8 cellular contexts compared by ENCODE assay signal in the genomic region with DNA sequence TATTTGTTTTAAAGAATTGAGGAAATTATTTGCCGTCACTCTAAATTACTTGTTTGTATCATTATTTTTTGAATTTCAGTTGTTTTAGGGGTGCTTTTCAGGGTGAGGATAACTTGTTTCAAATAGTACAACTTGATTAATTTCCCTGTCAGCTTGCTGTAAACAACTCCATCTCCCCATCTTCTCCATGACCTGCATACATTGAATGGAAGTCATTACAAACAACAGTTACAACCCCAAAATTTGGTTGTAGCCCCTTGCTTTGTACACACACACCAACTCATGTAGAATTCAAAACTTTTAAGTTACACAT. TPM values are rescaled to one million over a fixed set of nuclear protein-coding genes. Genes with fewer than 3 reads are reported as not detected.
DNase-seq lines count a peak whose midpoint lies in the region; ATAC-seq and TF ChIP-seq lines count a peak whose summit lies in the region.

No MANE protein-coding gene starts in this region.

- peaks cover 5 to 7% of the 10 kb centered on the region in 2 experiments; a peak in 3 of 4 replicates for H3K4me1 ChIP-seq in SK-N-SH (ENCODE audit: control insufficient read depth in 1 of 2, insufficient read depth in 2 of 2, low read depth in 1 of 2, low read length in 1 of 2)
- H3K4me1 ChIP-seq in SJCRH30: peaks cover 33% of the 10 kb centered on the region
- peaks cover 11 to 26% (median 12%) of the 10 kb centered on the region in 3 donors for H3K4me1 ChIP-seq in esophagus squamous epithelium
- H3K4me1 ChIP-seq in smooth muscle cell (ENCODE audit: low read depth): peaks cover 22% of the 10 kb centered on the region

- TF ChIP-seq CTCF in SK-N-SH (IDR thresholded peaks at IDR 0.05) (no peak), esophagus squamous epithelium (IDR thresholded peaks at IDR 0.05) (no peak), smooth muscle cell (IDR thresholded peaks at IDR 0.05; ENCODE audit: borderline replicate concordance, insufficient read depth, poor library complexity, severe bottlenecking) (no peak)

- 77% methylated on average over 1 of the region's 1 CpG for WGBS in SK-N-SH (ENCODE audit: low lambda C conversion rate)
- 76 to 82% methylated on average over 1 of the region's 1 CpG for WGBS in esophagus squamous epithelium, 2 donors
- WGBS in smooth muscle cell (ENCODE audit: low lambda C conversion rate): 89% methylated on average over 1 of the region's 1 CpG

- no peaks in the 10 kb centered on the region; the same call in 1 of the 2 replicates for H3K9me2 ChIP-seq in SK-N-SH

- DNase-seq in SK-N-SH (no peak), SJCRH30 (no peak), esophagus squamous epithelium (lab: John Stamatoyannopoulos, UW) (no peak), smooth muscle cell (lab: John Stamatoyannopoulos, UW; ENCODE audit: unreplicated experiment) (no peak), NCI-H69 (lab: John Stamatoyannopoulos, UW) (no peak)

- peaks cover 14 to 34% of the 10 kb centered on the region in 2 experiments for H3K36me3 ChIP-seq in SK-N-SH (replicated peaks in 1 of 2; ENCODE audit: control insufficient read depth in 1 of 2, insufficient read depth in 2 of 2, low read length in 1 of 2)
- peaks cover 24% of the 10 kb centered on the region for H3K36me3 ChIP-seq in SJCRH30
- H3K36me3 ChIP-seq in esophagus squamous epithelium: peaks cover 0 to 19% (median 0%) of the 10 kb centered on the region in 3 donors
- H3K36me3 ChIP-seq in smooth muscle cell (ENCODE audit: low read depth): peaks cover 6% of the 10 kb centered on the region

- no peak overlapping the region for H3K27ac ChIP-seq in SK-N-SH (ENCODE audit: low read depth in 2 of 2, low read length in 1 of 2)
- no peak overlapping the region for H3K27ac ChIP-seq in SJCRH30
- H3K27ac ChIP-seq in esophagus squamous epithelium: peak overlapping the region in 1 of 4 donors; percentile 89
- no peak overlapping the region for H3K27ac ChIP-seq in smooth muscle cell (ENCODE audit: low read depth)

- no peak overlapping the region for H3K9ac ChIP-seq in SK-N-SH
- H3K9ac ChIP-seq in smooth muscle cell (ENCODE audit: low read depth): no peak overlapping the region

- H3K27me3 ChIP-seq in SK-N-SH (ENCODE audit: insufficient read depth) (no peaks in the 10 kb centered on the region), SJCRH30 (no peaks in the 10 kb centered on the region), esophagus squamous epithelium (no peaks in the 10 kb centered on the region), smooth muscle cell (ENCODE audit: low read depth) (no peaks in the 10 kb centered on the region)

- H3K79me2 ChIP-seq in SK-N-SH (ENCODE audit: insufficient read depth) (peaks cover 18% of the 10 kb centered on the region), smooth muscle cell (ENCODE audit: low read depth) (peaks cover 28% of the 10 kb centered on the region)

- H3K9me3 ChIP-seq in SK-N-SH (no peaks in the 10 kb centered on the region), SJCRH30 (replicated peaks) (no peaks in the 10 kb centered on the region), esophagus squamous epithelium (no peaks in the 10 kb centered on the region), smooth muscle cell (replicated peaks; ENCODE audit: low read depth) (no peaks in the 10 kb centered on the region)

- H3K4me2 ChIP-seq in SK-N-SH: peak overlapping the region; percentile 75
- H3K4me2 ChIP-seq in smooth muscle cell: peak overlapping the region; percentile 90

- no peak for TF ChIP-seq RAD21 in SK-N-SH (IDR thresholded peaks at IDR 0.05; ENCODE audit: low read length)

- no peak for TF ChIP-seq POLR2A in esophagus squamous epithelium (IDR thresholded peaks at IDR 0.05)

- H3F3A ChIP-seq in SK-N-SH (replicated peaks; ENCODE audit: insufficient read depth) (peaks cover 8% of the 10 kb centered on the region), smooth muscle cell (ENCODE audit: low read depth) (peaks cover 3% of the 10 kb centered on the region)

- CTCF ChIA-PET in SK-N-SH (lab: Yijun Ruan, JAX): no interaction called here

- ATAC-seq in SK-N-SH treated with all-trans-retinoic acid at 6 μM for 48 hours (no peak), GM21515 (IDR thresholded peaks at IDR 0.05; ENCODE audit: unreplicated experiment) (no peak), HG02870 (IDR thresholded peaks at IDR 0.05; ENCODE audit: unreplicated experiment) (no peak)

- POLR2A ChIA-PET in SK-N-SH (lab: Yijun Ruan, JAX): no interaction called here

- TF ChIP-seq EP300 in SK-N-SH (IDR thresholded peaks at IDR 0.05; ENCODE audit: borderline replicate concordance in 1 of 2, low read depth in 1 of 2, low read length in 1 of 2): no peak

- H3K4me3 ChIP-seq in SK-N-SH (ENCODE audit: low read depth in 2 of 2, low read length in 1 of 2) (peak overlapping the region in 1 of 2 experiments; percentile 90; a peak in 2 of 4 replicates), SJCRH30 (peak overlapping the region; percentile 73; the same call in 1 of the 2 replicates), esophagus squamous epithelium (peak overlapping the region in 3 of 4 donors; percentile 60 to 90 (median 66)), smooth muscle cell (peak overlapping the region; percentile 83)

- intact Hi-C loops in esophagus squamous epithelium (cut with DNase I): no loop called here

- H4K20me1 ChIP-seq in SK-N-SH (ENCODE audit: insufficient read depth) (no peaks in the 10 kb centered on the region), smooth muscle cell (ENCODE audit: low read depth) (peaks cover 2% of the 10 kb centered on the region)

- no peak overlapping the region for H2AFZ ChIP-seq in SK-N-SH (ENCODE audit: low read depth)
- H2AFZ ChIP-seq in smooth muscle cell (ENCODE audit: low read depth): no peak overlapping the region

TF ChIP-seq in SK-N-SH, 30 proteins besides CTCF, POLR2A, EP300 and RAD21 (continues in another document):
- no peak for TF ChIP-seq FOSL2 (IDR thresholded peaks at IDR 0.05; ENCODE audit: borderline replicate concordance, low read depth)
- TF ChIP-seq POLR2AphosphoS5 (IDR thresholded peaks at IDR 0.05; ENCODE audit: low read depth, low read length): no peak
- no peak for TF ChIP-seq MEF2A (IDR thresholded peaks at IDR 0.05; ENCODE audit: borderline replicate concordance, low read depth)
- TF ChIP-seq, protein P1, sequence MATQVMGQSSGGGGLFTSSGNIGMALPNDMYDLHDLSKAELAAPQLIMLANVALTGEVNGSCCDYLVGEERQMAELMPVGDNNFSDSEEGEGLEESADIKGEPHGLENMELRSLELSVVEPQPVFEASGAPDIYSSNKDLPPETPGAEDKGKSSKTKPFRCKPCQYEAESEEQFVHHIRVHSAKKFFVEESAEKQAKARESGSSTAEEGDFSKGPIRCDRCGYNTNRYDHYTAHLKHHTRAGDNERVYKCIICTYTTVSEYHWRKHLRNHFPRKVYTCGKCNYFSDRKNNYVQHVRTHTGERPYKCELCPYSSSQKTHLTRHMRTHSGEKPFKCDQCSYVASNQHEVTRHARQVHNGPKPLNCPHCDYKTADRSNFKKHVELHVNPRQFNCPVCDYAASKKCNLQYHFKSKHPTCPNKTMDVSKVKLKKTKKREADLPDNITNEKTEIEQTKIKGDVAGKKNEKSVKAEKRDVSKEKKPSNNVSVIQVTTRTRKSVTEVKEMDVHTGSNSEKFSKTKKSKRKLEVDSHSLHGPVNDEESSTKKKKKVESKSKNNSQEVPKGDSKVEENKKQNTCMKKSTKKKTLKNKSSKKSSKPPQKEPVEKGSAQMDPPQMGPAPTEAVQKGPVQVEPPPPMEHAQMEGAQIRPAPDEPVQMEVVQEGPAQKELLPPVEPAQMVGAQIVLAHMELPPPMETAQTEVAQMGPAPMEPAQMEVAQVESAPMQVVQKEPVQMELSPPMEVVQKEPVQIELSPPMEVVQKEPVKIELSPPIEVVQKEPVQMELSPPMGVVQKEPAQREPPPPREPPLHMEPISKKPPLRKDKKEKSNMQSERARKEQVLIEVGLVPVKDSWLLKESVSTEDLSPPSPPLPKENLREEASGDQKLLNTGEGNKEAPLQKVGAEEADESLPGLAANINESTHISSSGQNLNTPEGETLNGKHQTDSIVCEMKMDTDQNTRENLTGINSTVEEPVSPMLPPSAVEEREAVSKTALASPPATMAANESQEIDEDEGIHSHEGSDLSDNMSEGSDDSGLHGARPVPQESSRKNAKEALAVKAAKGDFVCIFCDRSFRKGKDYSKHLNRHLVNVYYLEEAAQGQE (IDR thresholded peaks at IDR 0.05; ENCODE audit: low read depth, low read length): no peak

TF ChIP-seq in SK-N-SH treated with all-trans-retinoic acid at 6 μM for 48 hours, 23 proteins besides CTCF, POLR2A, EP300 and RAD21 (continues in another document):
- no peak for TF ChIP-seq CSDC2 (CRISPR knock-in tag; IDR thresholded peaks at IDR 0.05)
- no peak for TF ChIP-seq TOX (CRISPR knock-in tag; IDR thresholded peaks at IDR 0.05; ENCODE audit: borderline replicate concordance)
- TF ChIP-seq, protein P2, sequence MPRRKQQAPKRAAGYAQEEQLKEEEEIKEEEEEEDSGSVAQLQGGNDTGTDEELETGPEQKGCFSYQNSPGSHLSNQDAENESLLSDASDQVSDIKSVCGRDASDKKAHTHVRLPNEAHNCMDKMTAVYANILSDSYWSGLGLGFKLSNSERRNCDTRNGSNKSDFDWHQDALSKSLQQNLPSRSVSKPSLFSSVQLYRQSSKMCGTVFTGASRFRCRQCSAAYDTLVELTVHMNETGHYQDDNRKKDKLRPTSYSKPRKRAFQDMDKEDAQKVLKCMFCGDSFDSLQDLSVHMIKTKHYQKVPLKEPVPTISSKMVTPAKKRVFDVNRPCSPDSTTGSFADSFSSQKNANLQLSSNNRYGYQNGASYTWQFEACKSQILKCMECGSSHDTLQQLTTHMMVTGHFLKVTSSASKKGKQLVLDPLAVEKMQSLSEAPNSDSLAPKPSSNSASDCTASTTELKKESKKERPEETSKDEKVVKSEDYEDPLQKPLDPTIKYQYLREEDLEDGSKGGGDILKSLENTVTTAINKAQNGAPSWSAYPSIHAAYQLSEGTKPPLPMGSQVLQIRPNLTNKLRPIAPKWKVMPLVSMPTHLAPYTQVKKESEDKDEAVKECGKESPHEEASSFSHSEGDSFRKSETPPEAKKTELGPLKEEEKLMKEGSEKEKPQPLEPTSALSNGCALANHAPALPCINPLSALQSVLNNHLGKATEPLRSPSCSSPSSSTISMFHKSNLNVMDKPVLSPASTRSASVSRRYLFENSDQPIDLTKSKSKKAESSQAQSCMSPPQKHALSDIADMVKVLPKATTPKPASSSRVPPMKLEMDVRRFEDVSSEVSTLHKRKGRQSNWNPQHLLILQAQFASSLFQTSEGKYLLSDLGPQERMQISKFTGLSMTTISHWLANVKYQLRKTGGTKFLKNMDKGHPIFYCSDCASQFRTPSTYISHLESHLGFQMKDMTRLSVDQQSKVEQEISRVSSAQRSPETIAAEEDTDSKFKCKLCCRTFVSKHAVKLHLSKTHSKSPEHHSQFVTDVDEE (CRISPR knock-in tag; IDR thresholded peaks at IDR 0.05): no peak
- no peak for TF ChIP-seq ZC3H10 (CRISPR knock-in tag; IDR thresholded peaks at IDR 0.05)
- no peak for TF ChIP-seq ISL1 (CRISPR knock-in tag; IDR thresholded peaks at IDR 0.05)

RNA-seq across cellular contexts. Expression of a gene that starts 1.4 kb away (rescaled TPM):
- polyA plus RNA-seq in SK-N-SH (2012; rRNA removed) (4.8 and 8.2 TPM in 2 replicates), smooth muscle cell (4.9 and 6.2 TPM in 2 replicates)
- 5.9 and 8.4 TPM in 2 replicates for polyA plus RNA-seq in SK-N-SH (2012; cell fraction: cytosol; rRNA removed)
- polyA plus RNA-seq in SK-N-SH (2012; cell fraction: nucleus; rRNA removed): 4.2 and 11.6 TPM in 2 replicates
- 29.6 and 33.3 TPM in 2 replicates for total RNA-seq in SJCRH30 (2014; rRNA removed; shearing (Covaris generic))
- total RNA-seq in esophagus squamous epithelium (10 to 100 TPM in 3 of 4 donors, 1 to 10 TPM in 1; 9.9 to 22.9 (median 19.1) TPM), smooth muscle cell (6.6 and 20.7 TPM in 2 replicates)
